In genomic region chr7:33061282-33061928, GRCh38 we compare ENCODE assay signal across 8 cellular contexts. TPM values are rescaled to one million over a fixed set of nuclear protein-coding genes. Genes with fewer than 3 reads are reported as not detected.
DNase-seq lines count a peak whose midpoint lies in the region; ATAC-seq and TF ChIP-seq lines count a peak whose summit lies in the region.

No MANE protein-coding gene starts in this region.

- H3K36me3 Mint-ChIP-seq in activated naive CD4-positive, alpha-beta T cell treated with anti-CD3 and anti-CD28 coated beads for 36 hours (ENCODE audit: low read depth) = peaks cover 12% of the 10 kb centered on the region
- peaks cover 10% of the 10 kb centered on the region for H3K36me3 Mint-ChIP-seq in activated T-helper 1 cell treated with anti-CD3 and anti-CD28 coated beads, Interleukin-12 subunit alpha, Interleukin-12 subunit beta, Interleukin-2, Interleukin-4 antibody, amounts not matched to agents 30 ng/mL and 10 ng/mL and 1 ng/mL, durations not matched to agents 14 hours and 24 hours and 36 hours (ENCODE audit: low read depth)
- H3K36me3 Mint-ChIP-seq in type B pancreatic cell = peaks cover 11% of the 10 kb centered on the region

- CTCF ChIA-PET in activated naive CD4-positive, alpha-beta T cell treated with anti-CD3 and anti-CD28 coated beads for 36 hours (lab: Charles Lee) = interaction anchor here (0.7 to 2.3 kb wide), 5 partner anchors 9 to 215 kb away, joined by 3 to 14 read pairs (median 4); partner anchors contain the start of gene RP9

- ATAC-seq in sciatic nerve (no peak), GM21447 (IDR thresholded peaks at IDR 0.05; ENCODE audit: unreplicated experiment) (no peak)

- H3K4me1 Mint-ChIP-seq in activated naive CD4-positive, alpha-beta T cell treated with anti-CD3 and anti-CD28 coated beads for 36 hours (ENCODE audit: low read depth) = peaks cover 35% of the 10 kb centered on the region
- H3K4me1 Mint-ChIP-seq in activated T-helper 1 cell treated with anti-CD3 and anti-CD28 coated beads, Interleukin-12 subunit alpha, Interleukin-12 subunit beta, Interleukin-2, Interleukin-4 antibody, amounts not matched to agents 30 ng/mL and 10 ng/mL and 1 ng/mL, durations not matched to agents 14 hours and 24 hours and 36 hours (ENCODE audit: low read depth) = peaks cover 44% of the 10 kb centered on the region
- H3K4me1 Mint-ChIP-seq in type B pancreatic cell (ENCODE audit: unreplicated experiment) = peaks cover 28% of the 10 kb centered on the region

- no peak for TF ChIP-seq CTCF in type B pancreatic cell (conservative IDR thresholded peaks at IDR 0.05)

- no peak for DNase-seq in activated naive CD4-positive, alpha-beta T cell treated with anti-CD3 and anti-CD28 coated beads for 36 hours
- DNase-seq in activated naive CD4-positive, alpha-beta T cell treated with Interleukin-2 at 50 U/mL for 16 hours = no peak
- no peak for DNase-seq in activated T-helper 1 cell treated with anti-CD3 and anti-CD28 coated beads, Interleukin-12 subunit alpha, Interleukin-12 subunit beta, Interleukin-2, Interleukin-4 antibody, amounts not matched to agents 30 ng/mL and 10 ng/mL and 1 ng/mL, durations not matched to agents 14 hours and 24 hours and 36 hours (ENCODE audit: low spot score)
- peak; percentile 14 for DNase-seq in left kidney (ENCODE audit: low read depth, low spot score)
- no peak for DNase-seq in type B pancreatic cell (ENCODE audit: extremely low spot score, unreplicated experiment)
- DNase-seq in hepatic stellate cell (ENCODE audit: low spot score) = no peak
- no peak for DNase-seq in sciatic nerve (ENCODE audit: low spot score)

- H3K27me3 Mint-ChIP-seq in activated naive CD4-positive, alpha-beta T cell treated with anti-CD3 and anti-CD28 coated beads for 36 hours (ENCODE audit: low read depth) = no peaks in the 10 kb centered on the region
- H3K27me3 Mint-ChIP-seq in activated T-helper 1 cell treated with anti-CD3 and anti-CD28 coated beads, Interleukin-12 subunit alpha, Interleukin-12 subunit beta, Interleukin-2, Interleukin-4 antibody, amounts not matched to agents 30 ng/mL and 10 ng/mL and 1 ng/mL, durations not matched to agents 14 hours and 24 hours and 36 hours (ENCODE audit: insufficient read depth) = peaks cover 7% of the 10 kb centered on the region
- H3K27me3 Mint-ChIP-seq in type B pancreatic cell = no peaks in the 10 kb centered on the region

- H3K9me3 Mint-ChIP-seq in activated naive CD4-positive, alpha-beta T cell treated with anti-CD3 and anti-CD28 coated beads for 36 hours = peaks cover 5% of the 10 kb centered on the region
- peaks cover 15% of the 10 kb centered on the region for H3K9me3 Mint-ChIP-seq in activated T-helper 1 cell treated with anti-CD3 and anti-CD28 coated beads, Interleukin-12 subunit alpha, Interleukin-12 subunit beta, Interleukin-2, Interleukin-4 antibody, amounts not matched to agents 30 ng/mL and 10 ng/mL and 1 ng/mL, durations not matched to agents 14 hours and 24 hours and 36 hours
- peaks cover 15% of the 10 kb centered on the region for H3K9me3 Mint-ChIP-seq in type B pancreatic cell

- intact Hi-C loops in activated naive CD4-positive, alpha-beta T cell treated with anti-CD3 and anti-CD28 coated beads for 36 hours (cut with micrococcal nuclease) = loop anchor here (10.0 kb wide), 1 partner anchor 1973 kb away; the partner anchor contains the start of gene DPY19L1
- intact Hi-C loops in activated T-helper 1 cell treated with anti-CD3 and anti-CD28 coated beads, Interleukin-12 subunit alpha, Interleukin-12 subunit beta, Interleukin-2, Interleukin-4 antibody, amounts not matched to agents 30 ng/mL and 10 ng/mL and 1 ng/mL, durations not matched to agents 14 hours and 24 hours and 36 hours (cut with micrococcal nuclease) = loop anchor here (5.0 kb wide), 1 partner anchor 334 kb away; no protein-coding TSS in a partner anchor
- intact Hi-C loops in sciatic nerve (cut with DNase I) = no loop called here

- H3K4me3 Mint-ChIP-seq in activated naive CD4-positive, alpha-beta T cell treated with anti-CD3 and anti-CD28 coated beads for 36 hours = peak overlapping the region; percentile 92
- H3K4me3 Mint-ChIP-seq in activated T-helper 1 cell treated with anti-CD3 and anti-CD28 coated beads, Interleukin-12 subunit alpha, Interleukin-12 subunit beta, Interleukin-2, Interleukin-4 antibody, amounts not matched to agents 30 ng/mL and 10 ng/mL and 1 ng/mL, durations not matched to agents 14 hours and 24 hours and 36 hours = peak overlapping the region; percentile 97
- peak overlapping the region; percentile 98 for H3K4me3 Mint-ChIP-seq in type B pancreatic cell

- peak overlapping the region; percentile 79 for H3K27ac Mint-ChIP-seq in activated naive CD4-positive, alpha-beta T cell treated with anti-CD3 and anti-CD28 coated beads for 36 hours
- H3K27ac Mint-ChIP-seq in activated T-helper 1 cell treated with anti-CD3 and anti-CD28 coated beads, Interleukin-12 subunit alpha, Interleukin-12 subunit beta, Interleukin-2, Interleukin-4 antibody, amounts not matched to agents 30 ng/mL and 10 ng/mL and 1 ng/mL, durations not matched to agents 14 hours and 24 hours and 36 hours = peak overlapping the region; percentile 90
- peak overlapping the region; percentile 97 for H3K27ac Mint-ChIP-seq in type B pancreatic cell

RNA-seq across cellular contexts. Expression of gene NT5C3A, which starts 1.2 kb away (rescaled TPM):
- 10 to 100 TPM; 39.5 to 40.9 TPM for total RNA-seq in activated naive CD4-positive, alpha-beta T cell treated with anti-CD3 and anti-CD28 coated beads for 36 hours
- 36.2 and 43.9 TPM in 2 replicates for total RNA-seq in activated T-helper 1 cell treated with anti-CD3 and anti-CD28 coated beads, Interleukin-12 subunit alpha, Interleukin-12 subunit beta, Interleukin-2, Interleukin-4 antibody, amounts not matched to agents 30 ng/mL and 10 ng/mL and 1 ng/mL, durations not matched to agents 14 hours and 24 hours and 36 hours
- 25.4 and 30.9 TPM in 2 replicates for total RNA-seq in type B pancreatic cell (ENCODE audit: low replicate concordance)
- total RNA-seq in sciatic nerve = 27.9 TPM

RNA-seq across cellular contexts. Expression of gene RP9, which starts 47.8 kb away (rescaled TPM):
- 10 to 100 TPM; 14.2 to 17.6 TPM for total RNA-seq in activated naive CD4-positive, alpha-beta T cell treated with anti-CD3 and anti-CD28 coated beads for 36 hours
- 22.6 and 23.6 TPM in 2 replicates for total RNA-seq in activated T-helper 1 cell treated with anti-CD3 and anti-CD28 coated beads, Interleukin-12 subunit alpha, Interleukin-12 subunit beta, Interleukin-2, Interleukin-4 antibody, amounts not matched to agents 30 ng/mL and 10 ng/mL and 1 ng/mL, durations not matched to agents 14 hours and 24 hours and 36 hours
- total RNA-seq in type B pancreatic cell (ENCODE audit: low replicate concordance) (17.4 and 21.2 TPM in 2 replicates), sciatic nerve (11.6 TPM)
